In genomic region chr16:29835926-29836325, GRCh38 we compare ENCODE assay signal across 31 cellular contexts. TPM values are rescaled to one million over a fixed set of nuclear protein-coding genes. Genes with fewer than 3 reads are reported as not detected.
"Had no signal": no experiment of that assay in that cellular context is flagged by ENCODE, and none has a peak within 500 bp of the region (broad histone marks: within the 10 kb centered on the region; RNA-seq: fewer than 3 reads in every experiment).

No MANE protein-coding gene starts in this region.

- H3K27me3 Mint-ChIP-seq: activated CD4-positive, alpha-beta T cell treated with anti-CD3 and anti-CD28 coated beads for 36 hours; activated CD8-positive, alpha-beta T cell treated with anti-CD3 and anti-CD28 coated beads for 36 hours; activated naive CD8-positive, alpha-beta T cell treated with anti-CD3 and anti-CD28 coated beads, Interleukin-2, amount 10 ng/mL, durations not matched to agents 7 days and 5 days; activated T-helper 17 cell treated with anti-CD3 and anti-CD28 coated beads, Interleukin-2, amount 50 U/mL, for 72 hours; central memory CD8-positive, alpha-beta T cell; dendritic cell treated with granulocyte-macrophage colony-stimulating factor and Interleukin-4, amounts not matched to agents 40 ng/mL and 50 ng/mL, for 4 days; T-helper 17 cell had no signal

- DNase-seq: activated CD4-positive, alpha-beta T cell treated with anti-CD3 and anti-CD28 coated beads for 36 hours; activated CD4-positive, alpha-beta T cell treated with anti-CD3 and anti-CD28 coated beads, Interleukin-2, amount 50 U/mL, for 1 hour; activated CD4-positive, alpha-beta T cell treated with anti-CD3 and anti-CD28 coated beads, Interleukin-2, amount 50 U/mL, for 48 hours; activated CD4-positive, CD25-positive, alpha-beta regulatory T cell; activated CD4-positive, CD25-positive, alpha-beta regulatory T cell treated with anti-CD3 and anti-CD28 coated beads, Interleukin-2, amount 50 U/mL, for 72 hours; activated CD8-positive, alpha-beta memory T cell treated with anti-CD3 and anti-CD28 coated beads for 24 hours; activated CD8-positive, alpha-beta T cell treated with anti-CD3 and anti-CD28 coated beads for 36 hours; activated effector memory CD4-positive, alpha-beta T cell treated with Interleukin-2 at 50 U/mL for 16 hours; activated gamma-delta T cell treated with Interleukin-2 at 50 U/mL for 16 hours; activated naive CD4-positive, alpha-beta T cell treated with anti-CD3 and anti-CD28 coated beads, Interleukin-2, amount 50 U/mL, for 16 hours; activated naive CD4-positive, alpha-beta T cell treated with Interleukin-2 at 50 U/mL for 16 hours; activated naive CD8-positive, alpha-beta T cell treated with anti-CD3 and anti-CD28 coated beads, Interleukin-2, amount 10 ng/mL, durations not matched to agents 7 days and 5 days; activated T-cell treated with anti-CD3 and anti-CD28 coated beads, Interleukin-2, amount 50 U/mL, for 4 hours; amniotic stem cell; anterior cingulate cortex; brain microvascular endothelial cell; dorsolateral prefrontal cortex; effector memory CD4-positive, alpha-beta T cell; endodermal cell; foreskin fibroblast; head of caudate nucleus; T-helper 1 cell; T-helper 17 cell; T1000 had no signal

- H3K27ac Mint-ChIP-seq: activated CD8-positive, alpha-beta T cell treated with anti-CD3 and anti-CD28 coated beads for 36 hours; activated naive CD8-positive, alpha-beta T cell treated with anti-CD3 and anti-CD28 coated beads, Interleukin-2, amount 10 ng/mL, durations not matched to agents 7 days and 5 days; activated T-helper 17 cell treated with anti-CD3 and anti-CD28 coated beads, Interleukin-2, amount 50 U/mL, for 72 hours; dendritic cell treated with granulocyte-macrophage colony-stimulating factor and Interleukin-4, amounts not matched to agents 40 ng/mL and 50 ng/mL, for 4 days; endodermal cell; T-helper 2 cell treated with Interferon-gamma antibody and Interleukin-4, amounts not matched to agents 5 μg/mL and 100 μg/mL, for 36 hours had no signal

- H3K27me3 ChIP-seq: brain microvascular endothelial cell, dorsolateral prefrontal cortex had no signal

- H3K9me3 Mint-ChIP-seq: activated CD8-positive, alpha-beta T cell treated with anti-CD3 and anti-CD28 coated beads for 36 hours; activated naive CD8-positive, alpha-beta T cell treated with anti-CD3 and anti-CD28 coated beads, Interleukin-2, amount 10 ng/mL, durations not matched to agents 7 days and 5 days; activated T-cell treated with anti-CD3 and anti-CD28 coated beads, Interleukin-2, amount 50 U/mL, for 4 hours; activated T-helper 17 cell treated with anti-CD3 and anti-CD28 coated beads, Interleukin-2, amount 50 U/mL, for 72 hours; central memory CD8-positive, alpha-beta T cell; dendritic cell treated with granulocyte-macrophage colony-stimulating factor and Interleukin-4, amounts not matched to agents 40 ng/mL and 50 ng/mL, for 4 days; endodermal cell; T-helper 2 cell treated with Interferon-gamma antibody and Interleukin-4, amounts not matched to agents 5 μg/mL and 100 μg/mL, for 36 hours had no signal

- ATAC-seq: activated CD4-positive, alpha-beta T cell treated with anti-CD3 and anti-CD28 coated beads for 36 hours; activated CD8-positive, alpha-beta T cell treated with anti-CD3 and anti-CD28 coated beads for 36 hours; activated T-cell treated with anti-CD3 and anti-CD28 coated beads, Interleukin-2, amount 50 U/mL, for 4 hours; activated T-helper 17 cell treated with anti-CD3 and anti-CD28 coated beads, Interleukin-2, amount 50 U/mL, for 72 hours; esophagus mucosa; T-helper 17 cell had no signal

- H3K4me1 Mint-ChIP-seq: endodermal cell had no signal

- H3K4me3 ChIP-seq: coronary artery, dorsolateral prefrontal cortex had no signal

- H3K4me3 Mint-ChIP-seq: activated CD4-positive, alpha-beta T cell treated with anti-CD3 and anti-CD28 coated beads for 36 hours; activated CD8-positive, alpha-beta T cell treated with anti-CD3 and anti-CD28 coated beads for 36 hours; activated naive CD8-positive, alpha-beta T cell treated with anti-CD3 and anti-CD28 coated beads, Interleukin-2, amount 10 ng/mL, durations not matched to agents 7 days and 5 days; activated T-cell treated with anti-CD3 and anti-CD28 coated beads, Interleukin-2, amount 50 U/mL, for 4 hours; activated T-helper 17 cell treated with anti-CD3 and anti-CD28 coated beads, Interleukin-2, amount 50 U/mL, for 72 hours; central memory CD8-positive, alpha-beta T cell; dendritic cell treated with granulocyte-macrophage colony-stimulating factor and Interleukin-4, amounts not matched to agents 40 ng/mL and 50 ng/mL, for 4 days; endodermal cell; T-helper 17 cell; T-helper 2 cell treated with Interferon-gamma antibody and Interleukin-4, amounts not matched to agents 5 μg/mL and 100 μg/mL, for 36 hours had no signal

- H3K27ac ChIP-seq: brain microvascular endothelial cell, coronary artery, dorsolateral prefrontal cortex had no signal

RNA-seq across cellular contexts. Expression of gene PRRT2, which starts 23.9 kb away (rescaled TPM):
- total RNA-seq: bronchial epithelial cell, esophagus mucosa had no signal
